8 cellular contexts compared by ENCODE assay signal in the genomic region with DNA sequence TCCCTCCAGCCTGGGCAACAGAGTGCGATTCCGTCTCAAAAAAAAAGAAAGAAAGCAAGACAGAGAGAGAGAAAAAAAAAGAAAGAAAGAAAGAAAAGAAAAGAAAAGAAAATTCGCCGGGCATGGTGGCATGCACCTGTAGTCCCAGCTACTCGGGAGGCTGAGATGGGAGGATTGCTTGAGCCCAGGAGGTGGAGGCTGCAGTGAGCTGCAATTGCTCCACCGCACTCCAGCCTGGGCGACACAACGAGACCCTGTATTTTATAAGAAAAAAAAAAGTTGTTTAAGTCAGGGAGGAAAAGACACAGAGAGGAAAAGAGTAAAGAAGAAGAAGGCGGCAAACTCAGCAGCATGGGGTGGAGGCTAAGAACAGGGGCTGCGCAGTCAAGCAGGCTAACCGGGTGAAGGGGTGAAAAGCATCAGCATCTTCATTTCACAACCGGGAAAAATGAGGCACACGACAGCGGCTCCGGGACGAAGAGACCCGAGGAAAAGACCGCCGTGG. TPM values are rescaled to one million over a fixed set of nuclear protein-coding genes. Genes with fewer than 3 reads are reported as not detected.
DNase-seq lines count a peak whose midpoint lies in the region; TF ChIP-seq lines count a peak whose summit lies in the region.

No MANE protein-coding gene starts in this region.

- intact Hi-C loops in activated T-helper 2 cell treated with anti-CD3 and anti-CD28 coated beads, Interferon-gamma antibody, Interleukin-2, Interleukin-4, amounts not matched to agents 10 μg/mL and 5 μg/mL and 100 μg/mL, durations not matched to agents 14 hours and 24 hours and 36 hours (cut with micrococcal nuclease) = loop anchor here (5.0 to 10.0 kb wide), 2 partner anchors 522 to 840 kb away; no protein-coding TSS in a partner anchor
- intact Hi-C loops in transverse colon (cut with DNase I; ENCODE audit: low total_unique reads) (no loop called here), posterior vena cava (cut with DNase I) (no loop called here)

- H3K4me3 Mint-ChIP-seq in activated T-helper 2 cell treated with anti-CD3 and anti-CD28 coated beads, Interferon-gamma antibody, Interleukin-2, Interleukin-4, amounts not matched to agents 10 μg/mL and 5 μg/mL and 100 μg/mL, durations not matched to agents 14 hours and 24 hours and 36 hours (ENCODE audit: low read depth) = peak overlapping the region; percentile 86

- TF ChIP-seq POLR2A in transverse colon (IDR thresholded peaks at IDR 0.05) = no peak

- no peaks in the 10 kb centered on the region for H3K27me3 Mint-ChIP-seq in activated T-helper 2 cell treated with anti-CD3 and anti-CD28 coated beads, Interferon-gamma antibody, Interleukin-2, Interleukin-4, amounts not matched to agents 10 μg/mL and 5 μg/mL and 100 μg/mL, durations not matched to agents 14 hours and 24 hours and 36 hours (ENCODE audit: low read depth)

- 27% methylated on average over 11 to 19 of the region's 19 CpGs for WGBS in transverse colon (ENCODE audit: low coverage in 1 of 2), 2 donors

- H3K4me3 ChIP-seq in ACC112 (ENCODE audit: low read depth, low read length) = peak overlapping the region; percentile 77
- peak overlapping the region; percentile 57 for H3K4me3 ChIP-seq in H7 (ENCODE audit: insufficient read depth, low read depth, low read length)
- H3K4me3 ChIP-seq in transverse colon = peak overlapping the region in 3 of 4 donors; percentile 78 to 83 (median 79)

- no peaks in the 10 kb centered on the region for H3K9me3 ChIP-seq in transverse colon

- H3K79me2 ChIP-seq in ACC112 (ENCODE audit: control insufficient read depth, insufficient read depth, low read length, unreplicated experiment) = no peaks in the 10 kb centered on the region

- peaks cover 15% of the 10 kb centered on the region for H3K36me3 Mint-ChIP-seq in activated T-helper 2 cell treated with anti-CD3 and anti-CD28 coated beads, Interferon-gamma antibody, Interleukin-2, Interleukin-4, amounts not matched to agents 10 μg/mL and 5 μg/mL and 100 μg/mL, durations not matched to agents 14 hours and 24 hours and 36 hours (ENCODE audit: low read depth)

- H2AFZ ChIP-seq in ACC112 (ENCODE audit: low read length, unreplicated experiment) = no peak overlapping the region

- TF ChIP-seq CTCF in transverse colon (IDR thresholded peaks at IDR 0.05) = no peak

- H3K27ac Mint-ChIP-seq in activated T-helper 2 cell treated with anti-CD3 and anti-CD28 coated beads, Interferon-gamma antibody, Interleukin-2, Interleukin-4, amounts not matched to agents 10 μg/mL and 5 μg/mL and 100 μg/mL, durations not matched to agents 14 hours and 24 hours and 36 hours = peak overlapping the region; percentile 60

- H3K27ac ChIP-seq in ACC112 (ENCODE audit: low read depth, low read length) (no peak overlapping the region), transverse colon (peak overlapping the region; percentile 38 to 87 (median 80))

- TF ChIP-seq EP300 in transverse colon (IDR thresholded peaks at IDR 0.05; ENCODE audit: low read depth) = no peak

- in situ Hi-C loops in transverse colon (cut with MboI; ENCODE audit: low pct_ligation_motif_present in 1 of 4, low pct_unique_long_range_greater_than_20kb in 1 of 4, low sequenced_read_pairs in 3 of 4) = no loop called here

- H3K4me1 Mint-ChIP-seq in activated T-helper 2 cell treated with anti-CD3 and anti-CD28 coated beads, Interferon-gamma antibody, Interleukin-2, Interleukin-4, amounts not matched to agents 10 μg/mL and 5 μg/mL and 100 μg/mL, durations not matched to agents 14 hours and 24 hours and 36 hours (ENCODE audit: low read depth) = peaks cover 27% of the 10 kb centered on the region

- DNase-seq in H7 (no peak), kidney glomerular epithelial cell (lab: John Stamatoyannopoulos, UW) (peak; percentile 46), transverse colon (no peak), DMS153 (lab: John Stamatoyannopoulos, UW) (no peak), posterior vena cava (ENCODE audit: low spot score) (no peak), RKO (ENCODE audit: low spot score) (no peak)
- no peak for DNase-seq in activated T-helper 2 cell treated with anti-CD3 and anti-CD28 coated beads, Interferon-gamma antibody, Interleukin-2, Interleukin-4, amounts not matched to agents 10 μg/mL and 5 μg/mL and 100 μg/mL, durations not matched to agents 14 hours and 24 hours and 36 hours (ENCODE audit: low spot score)

- 0 out of 2 replicates have a peak, but pooled peaks cover 11% of the 10 kb centered on the region for H3K36me3 ChIP-seq in ACC112 (ENCODE audit: insufficient read depth, low read length)
- H3K36me3 ChIP-seq in H7 (replicated peaks; ENCODE audit: control insufficient read depth, insufficient read depth, low read length) = peaks cover 7% of the 10 kb centered on the region
- no peaks in the 10 kb centered on the region for H3K36me3 ChIP-seq in transverse colon

- H3K4me1 ChIP-seq in ACC112 (ENCODE audit: control insufficient read depth, insufficient read depth, low read length, unreplicated experiment) (peaks cover 6% of the 10 kb centered on the region), transverse colon (peaks cover 5 to 20% (median 8%) of the 10 kb centered on the region in 4 donors)

- H3K27me3 ChIP-seq in ACC112 (ENCODE audit: insufficient read depth, low read length) (peaks cover 11% of the 10 kb centered on the region; the same call in 1 of the 2 replicates), H7 (ENCODE audit: control insufficient read depth, insufficient read depth, low read length) (no peaks in the 10 kb centered on the region), transverse colon (no peaks in the 10 kb centered on the region)

- no peaks in the 10 kb centered on the region for H3K9me3 Mint-ChIP-seq in activated T-helper 2 cell treated with anti-CD3 and anti-CD28 coated beads, Interferon-gamma antibody, Interleukin-2, Interleukin-4, amounts not matched to agents 10 μg/mL and 5 μg/mL and 100 μg/mL, durations not matched to agents 14 hours and 24 hours and 36 hours

RNA-seq across cellular contexts. Expression of a gene that starts 0.6 kb away (rescaled TPM):
- total RNA-seq in H7 (2014; rRNA removed; shearing (Covaris generic)) = 4.4 and 5.7 TPM in 2 replicates
- 5.8 and 7.1 TPM in 2 replicates for total RNA-seq in activated T-helper 2 cell treated with anti-CD3 and anti-CD28 coated beads, Interferon-gamma antibody, Interleukin-2, Interleukin-4, amounts not matched to agents 10 μg/mL and 5 μg/mL and 100 μg/mL, durations not matched to agents 14 hours and 24 hours and 36 hours
- 1 to 10 TPM; 1.1 to 9.6 (median 6.2) TPM for total RNA-seq in transverse colon
- total RNA-seq in posterior vena cava = 10 to 100 TPM in 1 of 2 donors, 1 to 10 TPM in 1; 10.0 to 11.3 TPM

RNA-seq across cellular contexts. Expression of a gene that starts 46.5 kb away (rescaled TPM):
- total RNA-seq in H7 (2014; rRNA removed; shearing (Covaris generic)) = 89.7 and 124 TPM in 2 replicates
- total RNA-seq in activated T-helper 2 cell treated with anti-CD3 and anti-CD28 coated beads, Interferon-gamma antibody, Interleukin-2, Interleukin-4, amounts not matched to agents 10 μg/mL and 5 μg/mL and 100 μg/mL, durations not matched to agents 14 hours and 24 hours and 36 hours = 85.8 and 92.6 TPM in 2 replicates
- total RNA-seq in transverse colon = 100 to 1,000 TPM in 1 of 4 donors, 10 to 100 TPM in 3; 25.3 to 177 (median 77.4) TPM
- 10 to 100 TPM; 27.4 to 28.9 TPM for total RNA-seq in posterior vena cava

RNA-seq across cellular contexts. Expression of a gene that starts 47.9 kb away (rescaled TPM):
- 89.3 and 97.3 TPM in 2 replicates for total RNA-seq in H7 (2014; rRNA removed; shearing (Covaris generic))
- total RNA-seq in activated T-helper 2 cell treated with anti-CD3 and anti-CD28 coated beads, Interferon-gamma antibody, Interleukin-2, Interleukin-4, amounts not matched to agents 10 μg/mL and 5 μg/mL and 100 μg/mL, durations not matched to agents 14 hours and 24 hours and 36 hours = 62.9 and 63.5 TPM in 2 replicates
- total RNA-seq in transverse colon (100 to 1,000 TPM; 113 to 155 (median 130) TPM), posterior vena cava (100 to 1,000 TPM; 113 to 119 TPM)
